In genomic region chr17:78226055-78226751, GRCh38 we compare ENCODE assay signal across 1 cellular context.
TF ChIP-seq lines count a peak whose summit lies in the region.

No MANE protein-coding gene starts in this region.

TF ChIP-seq in SK-N-SH treated with all-trans-retinoic acid at 6 μM for 48 hours, 23 proteins besides CTCF, POLR2A, EP300 and RAD21 (continued from another document):
- TF ChIP-seq CSRNP3 (CRISPR knock-in tag; IDR thresholded peaks at IDR 0.05) (no peak), GLIS3 (CRISPR knock-in tag; IDR thresholded peaks at IDR 0.05) (no peak), ZFP3 (CRISPR knock-in tag; IDR thresholded peaks at IDR 0.05) (no peak), ESRRG (CRISPR knock-in tag; IDR thresholded peaks at IDR 0.05) (no peak), ZNF8 (CRISPR knock-in tag; IDR thresholded peaks at IDR 0.05) (no peak), CREB5 (CRISPR knock-in tag; IDR thresholded peaks at IDR 0.05; ENCODE audit: low read depth) (no peak), PPARA (CRISPR knock-in tag; IDR thresholded peaks at IDR 0.05; ENCODE audit: borderline replicate concordance) (no peak)
